ENCODE assay signal across 1 cellular context in the genomic region with DNA sequence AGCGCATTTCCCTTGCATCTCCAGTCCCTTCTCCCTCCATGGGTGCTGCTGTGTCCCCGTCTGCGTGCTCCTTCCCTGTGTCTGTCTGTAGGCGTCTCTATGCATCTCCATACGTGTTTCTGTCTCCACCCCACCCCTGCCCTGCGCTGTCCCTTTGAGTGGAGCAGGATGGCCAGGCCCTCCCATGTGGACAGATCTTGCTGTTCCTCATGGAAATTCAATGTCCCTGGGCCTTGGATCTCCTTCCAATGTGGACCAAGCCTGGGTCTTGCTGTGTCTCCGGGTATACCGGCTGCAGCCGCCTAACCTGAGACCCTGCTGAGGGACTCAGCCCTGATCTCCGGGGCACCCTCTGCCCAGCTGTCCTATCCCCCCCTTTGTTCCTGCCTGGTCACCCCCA.
TF ChIP-seq lines count a peak whose summit lies in the region.

No MANE protein-coding gene starts in this region.

TF ChIP-seq in H1, 55 proteins besides CTCF, POLR2A, EP300 and RAD21:
- TF ChIP-seq CBX8 (IDR thresholded peaks at IDR 0.05; ENCODE audit: borderline replicate concordance, low read depth, low read length): no peak
- no peak for TF ChIP-seq EZH2 (IDR thresholded peaks at IDR 0.05; ENCODE audit: low read depth, low read length, severe bottlenecking)
- TF ChIP-seq ZNF274 (IDR thresholded peaks at IDR 0.05; ENCODE audit: borderline replicate concordance, extremely low read depth, low read length): no peak
- no peak for TF ChIP-seq BACH1 (IDR thresholded peaks at IDR 0.05; ENCODE audit: low read length)
TF ChIP-seq in H1: peak in this region for 0.
